ENCODE assay signal across 8 cellular contexts in the genomic region with DNA sequence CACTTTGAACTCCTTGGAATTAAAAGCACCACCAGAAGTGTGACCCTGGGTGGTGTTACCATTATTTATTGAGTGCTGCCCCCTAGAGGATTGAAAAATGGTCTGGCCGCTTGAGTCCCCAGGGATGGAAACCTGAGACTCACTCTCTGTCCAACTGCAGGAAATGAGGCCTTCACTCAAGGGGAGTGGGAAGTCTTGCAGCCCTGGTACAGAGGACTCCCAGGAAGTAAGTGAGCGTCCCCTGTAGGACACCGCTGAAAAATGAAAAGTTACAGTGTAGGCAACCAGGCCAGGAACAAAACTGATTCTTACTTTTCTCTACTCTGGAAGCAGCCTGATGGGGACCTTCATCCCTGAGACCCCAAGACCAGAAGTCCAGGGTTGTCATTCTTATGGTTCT. TPM values are rescaled to one million over a fixed set of nuclear protein-coding genes. Genes with fewer than 3 reads are reported as not detected.
DNase-seq lines count a peak whose midpoint lies in the region; ATAC-seq and TF ChIP-seq lines count a peak whose summit lies in the region.

No MANE protein-coding gene starts in this region.

- no peak overlapping the region for H3K9ac ChIP-seq in DND-41 (ENCODE audit: low read depth, low read length)

- peaks cover 46% of the 10 kb centered on the region for H3K27me3 Mint-ChIP-seq in activated CD8-positive, alpha-beta T cell treated with anti-CD3 and anti-CD28 coated beads, Interleukin-2, amount 10 ng/mL, durations not matched to agents 7 days and 5 days (ENCODE audit: low read depth)

- H3K9me3 Mint-ChIP-seq in activated CD8-positive, alpha-beta T cell treated with anti-CD3 and anti-CD28 coated beads, Interleukin-2, amount 10 ng/mL, durations not matched to agents 7 days and 5 days (ENCODE audit: insufficient read depth): no peaks in the 10 kb centered on the region

- H3K4me1 ChIP-seq in DND-41 (ENCODE audit: insufficient read depth, low read length) (no peaks in the 10 kb centered on the region), osteoblast (ENCODE audit: insufficient read depth, low read length) (peaks cover 29% of the 10 kb centered on the region)

- peak; percentile 74 for ATAC-seq in DND-41 (ENCODE audit: insufficient read depth, low read depth)
- ATAC-seq in GM21447 (IDR thresholded peaks at IDR 0.05; ENCODE audit: unreplicated experiment): peak; percentile 68
- ATAC-seq in activated CD8-positive, alpha-beta T cell treated with anti-CD3 and anti-CD28 coated beads, Interleukin-2, amount 10 ng/mL, durations not matched to agents 7 days and 5 days: peak; percentile 32
- no peak for ATAC-seq in HG02571 (IDR thresholded peaks at IDR 0.05; ENCODE audit: unreplicated experiment)

- no peak overlapping the region for H2AFZ ChIP-seq in DND-41 (ENCODE audit: low read depth, low read length)
- peak overlapping the region; percentile 26 for H2AFZ ChIP-seq in osteoblast (ENCODE audit: low read length)

- peaks cover 37% of the 10 kb centered on the region for H3K4me1 Mint-ChIP-seq in activated CD8-positive, alpha-beta T cell treated with anti-CD3 and anti-CD28 coated beads, Interleukin-2, amount 10 ng/mL, durations not matched to agents 7 days and 5 days (ENCODE audit: low read depth)

- CTCF ChIA-PET in activated CD8-positive, alpha-beta T cell treated with anti-CD3 and anti-CD28 coated beads, Interleukin-2, amount 10 ng/mL, durations not matched to agents 7 days and 5 days (lab: Charles Lee): interaction anchor here (0.8 to 1.5 kb wide), 7 partner anchors 8 to 795 kb away, joined by 3 to 5 read pairs (median 3); no protein-coding TSS in a partner anchor

- DNase-seq in DND-41 (peak; percentile 38), HS-27A (ENCODE audit: low read depth) (peak; percentile 63), NCI-H82 (lab: John Stamatoyannopoulos, UW) (peak; percentile 96), fibroblast of peridontal ligament (ENCODE audit: extremely low read depth) (peak; percentile 83), osteoblast (ENCODE audit: insufficient read length, low spot score, missing footprints) (peak; percentile 87)
- peak; percentile 70 for DNase-seq in activated CD8-positive, alpha-beta T cell treated with anti-CD3 and anti-CD28 coated beads, Interleukin-2, amount 10 ng/mL, durations not matched to agents 7 days and 5 days

- H4K20me1 ChIP-seq in DND-41 (ENCODE audit: insufficient read depth, low read length): no peaks in the 10 kb centered on the region
- H4K20me1 ChIP-seq in osteoblast (ENCODE audit: insufficient read depth, low read length): peaks cover 14% of the 10 kb centered on the region

- no peak overlapping the region for H3K4me2 ChIP-seq in DND-41 (ENCODE audit: insufficient read depth, low read length)
- peak overlapping the region; percentile 1 for H3K4me2 ChIP-seq in osteoblast (ENCODE audit: insufficient read depth, low read length)

- H3K27ac ChIP-seq in DND-41 (ENCODE audit: low read length): no peak overlapping the region
- no peak overlapping the region for H3K27ac ChIP-seq in osteoblast (ENCODE audit: low read depth, low read length)

- TF ChIP-seq CTCF in DND-41 (IDR thresholded peaks at IDR 0.05; ENCODE audit: borderline replicate concordance, extremely low read depth, low read length, poor library complexity, severe bottlenecking) (peak; percentile 71), osteoblast (IDR thresholded peaks at IDR 0.05; ENCODE audit: extremely low read depth, low read depth, low read length) (peak; percentile 91)

- H3K9me3 ChIP-seq in DND-41 (ENCODE audit: insufficient read depth, low read length, severe bottlenecking) (no peaks in the 10 kb centered on the region), osteoblast (ENCODE audit: low read depth, low read length) (no peaks in the 10 kb centered on the region)

- no peaks in the 10 kb centered on the region for H3K79me2 ChIP-seq in DND-41 (ENCODE audit: insufficient read depth, low read length)
- H3K79me2 ChIP-seq in osteoblast (ENCODE audit: insufficient read depth, low read length): peaks cover 26% of the 10 kb centered on the region

- H3K4me3 Mint-ChIP-seq in activated CD8-positive, alpha-beta T cell treated with anti-CD3 and anti-CD28 coated beads, Interleukin-2, amount 10 ng/mL, durations not matched to agents 7 days and 5 days: no peak overlapping the region

- no peaks in the 10 kb centered on the region for H3K36me3 Mint-ChIP-seq in activated CD8-positive, alpha-beta T cell treated with anti-CD3 and anti-CD28 coated beads, Interleukin-2, amount 10 ng/mL, durations not matched to agents 7 days and 5 days (ENCODE audit: low read depth)

- H3K27ac Mint-ChIP-seq in activated CD8-positive, alpha-beta T cell treated with anti-CD3 and anti-CD28 coated beads, Interleukin-2, amount 10 ng/mL, durations not matched to agents 7 days and 5 days: no peak overlapping the region

- H3K36me3 ChIP-seq in DND-41 (ENCODE audit: insufficient read depth, low read length) (no peaks in the 10 kb centered on the region), osteoblast (ENCODE audit: insufficient read depth, low read length) (no peaks in the 10 kb centered on the region)

- H3K4me3 ChIP-seq in DND-41 (ENCODE audit: low read depth in 1 of 2, low read length in 2 of 2): no peak overlapping the region
- H3K4me3 ChIP-seq in osteoblast (ENCODE audit: insufficient read depth, low read length): no peak overlapping the region

- POLR2A ChIA-PET in activated CD8-positive, alpha-beta T cell treated with anti-CD3 and anti-CD28 coated beads, Interleukin-2, amount 10 ng/mL, durations not matched to agents 7 days and 5 days (lab: Charles Lee): no interaction called here

- no peaks in the 10 kb centered on the region for H3K27me3 ChIP-seq in DND-41 (ENCODE audit: insufficient read depth, low read length, poor library complexity)
- H3K27me3 ChIP-seq in osteoblast (ENCODE audit: insufficient read depth, low read length): no peaks in the 10 kb centered on the region

RNA-seq across cellular contexts. Expression of a gene that starts 2.2 kb away (rescaled TPM):
- 1 to 10 TPM; 4.0 to 4.2 TPM for total RNA-seq in activated CD8-positive, alpha-beta T cell treated with anti-CD3 and anti-CD28 coated beads, Interleukin-2, amount 10 ng/mL, durations not matched to agents 7 days and 5 days
- 145 and 183 TPM in 2 replicates for total RNA-seq in osteoblast

Comparison
In these comparisons a context has a peak if more than half of its experiments do, and no peak if none do; other contexts are left out.
1. DNase-seq: peak in every context shown above with its lines; median percentile 96 in NCI-H82; 87 in osteoblast; 83 in fibroblast of peridontal ligament; 70 in activated CD8-positive, alpha-beta T cell treated with anti-CD3 and anti-CD28 coated beads, Interleukin-2, amount 10 ng/mL, durations not matched to agents 7 days and 5 days; 63 in HS-27A; 38 in DND-41.
2. RNA of a gene that starts 2.2 kb away (total RNA-seq): 145 to 183 TPM in osteoblast; 4.0 to 4.2 TPM in activated CD8-positive, alpha-beta T cell treated with anti-CD3 and anti-CD28 coated beads, Interleukin-2, amount 10 ng/mL, durations not matched to agents 7 days and 5 days; every median in the first group is over 10 times any median in the second.